In the genomic region with DNA sequence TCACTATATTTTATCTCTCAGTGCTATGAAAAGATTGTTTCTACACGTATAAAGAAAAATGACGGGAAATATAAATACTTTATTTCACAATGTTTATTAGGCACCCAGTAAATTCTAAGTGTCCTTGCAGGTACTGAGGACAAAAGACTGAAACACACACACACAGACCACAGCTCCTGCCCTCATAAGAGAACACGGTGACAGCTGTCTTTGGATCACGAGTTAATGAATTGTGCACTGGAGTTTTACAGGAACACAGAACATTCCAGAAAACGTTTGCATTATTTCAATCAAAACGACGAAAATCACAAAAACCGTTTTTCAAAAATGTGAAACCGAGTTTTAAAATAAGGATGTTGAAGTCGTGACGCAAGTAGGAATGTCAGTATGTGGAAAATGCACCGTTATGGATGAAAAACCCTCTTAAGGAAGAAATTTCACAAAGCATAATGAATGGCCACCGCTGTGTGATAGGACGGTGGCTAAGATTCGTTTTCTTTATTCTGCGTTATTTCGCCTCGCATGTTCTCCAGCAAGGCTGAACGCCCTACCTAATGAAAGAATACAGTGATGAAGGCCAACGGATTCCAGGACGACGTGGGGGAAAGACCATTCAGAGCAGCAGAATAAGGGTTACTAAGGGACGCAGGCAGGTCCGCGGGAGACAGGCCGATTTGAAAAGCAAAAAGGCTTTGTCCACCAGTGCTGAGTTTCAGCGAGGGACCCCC, we compare ENCODE assay signal across 8 cellular contexts. TPM values are rescaled to one million over a fixed set of nuclear protein-coding genes. Genes with fewer than 3 reads are reported as not detected.
DNase-seq lines count a peak whose midpoint lies in the region; ATAC-seq and TF ChIP-seq lines count a peak whose summit lies in the region.

No MANE protein-coding gene starts in this region.

- H3K9ac ChIP-seq in skeletal muscle satellite cell (ENCODE audit: low read depth, low read length): peak overlapping the region; percentile 93

- peak overlapping the region; percentile 97 to 98 for H3K27ac Mint-ChIP-seq in T-cell

- peaks cover 10 to 20% (median 14%) of the 10 kb centered on the region in 3 donors for H3K4me1 Mint-ChIP-seq in T-cell

- peak overlapping the region; percentile 85 to 89 (median 88) for H3K4me3 Mint-ChIP-seq in T-cell

- H3K27me3 ChIP-seq in GM06990 (replicated peaks; ENCODE audit: control insufficient read depth, insufficient read depth, low read length) (no peaks in the 10 kb centered on the region), skeletal muscle satellite cell (ENCODE audit: control insufficient read depth, insufficient read depth, low read length) (no peaks in the 10 kb centered on the region)

- ATAC-seq in T-cell (replicated peaks in 1 of 4) (peak in 2 of 4 experiments; percentile 4 to 8), GM18517 (IDR thresholded peaks at IDR 0.05; ENCODE audit: unreplicated experiment) (no peak)

- H3K36me3 Mint-ChIP-seq in T-cell: no peaks in the 10 kb centered on the region

- H3K4me3 ChIP-seq in GM06990 (replicated peaks; ENCODE audit: low read depth, low read length): peak overlapping the region; percentile 82
- H3K4me3 ChIP-seq in skeletal muscle satellite cell (ENCODE audit: low read length): peak overlapping the region; percentile 87

- H3K9me3 Mint-ChIP-seq in T-cell: no peaks in the 10 kb centered on the region

- no peak for TF ChIP-seq CTCF in GM06990 (IDR thresholded peaks at IDR 0.05; ENCODE audit: insufficient read depth, low read length, poor library complexity, severe bottlenecking)

- CTCF ChIA-PET in HEK293T (lab: Yijun Ruan, JAX) (no interaction called here), T-cell (lab: Charles Lee) (no interaction called here)

- POLR2A ChIA-PET in HEK293T (lab: Yijun Ruan, JAX) (interaction anchor here (0.7 kb wide), 1 partner anchor 1867 kb away, joined by 3 read pairs; no protein-coding TSS in a partner anchor), T-cell (lab: Charles Lee) (no interaction called here)

- DNase-seq in GM06990 (ENCODE audit: extremely low read depth, insufficient read length) (no peak), HEK293T (ENCODE audit: extremely low spot score) (no peak), T-cell (no peak), globus pallidus (ENCODE audit: low spot score) (peak; percentile 28), SKM-1 treated with dmso at 0.1 percent for 144 hours (lab: John Stamatoyannopoulos, UW; ENCODE audit: unreplicated experiment) (no peak), DMS79 treated with DMSO at 0.1 percent for 48 hours (lab: John Stamatoyannopoulos, UW) (no peak)

- H3K9me3 ChIP-seq in skeletal muscle satellite cell (replicated peaks; ENCODE audit: low read length): no peaks in the 10 kb centered on the region

- peak overlapping the region; percentile 87 for H3K4me2 ChIP-seq in skeletal muscle satellite cell (ENCODE audit: low read length)

- H3K4me1 ChIP-seq in skeletal muscle satellite cell (ENCODE audit: control insufficient read depth, insufficient read depth, low read length): peaks cover 4% of the 10 kb centered on the region

- H3K36me3 ChIP-seq in GM06990 (ENCODE audit: control insufficient read depth, insufficient read depth, low read length) (no peaks in the 10 kb centered on the region), skeletal muscle satellite cell (ENCODE audit: insufficient read depth, low read length) (no peaks in the 10 kb centered on the region)

- H3K27me3 Mint-ChIP-seq in T-cell: peaks cover 5% of the 10 kb centered on the region in 2 donors

TF ChIP-seq in HEK293T, 16 proteins besides CTCF, POLR2A, EP300 and RAD21:
- TF ChIP-seq HDGF (IDR thresholded peaks at IDR 0.05; ENCODE audit: borderline replicate concordance) (no peak), ZNF384 (IDR thresholded peaks at IDR 0.05) (no peak), L3MBTL2 (conservative IDR thresholded peaks at IDR 0.05) (peak; percentile 52)

RNA-seq across cellular contexts. Expression of a gene that starts 24.2 kb away (rescaled TPM):
- total RNA-seq in T-cell: 10 to 100 TPM; 16.5 to 23.0 (median 17.8) TPM
- total RNA-seq in skeletal muscle satellite cell (2012; rRNA removed): 12.9 and 17.9 TPM in 2 replicates

RNA-seq across cellular contexts. Expression of a gene that starts 37.0 kb away (rescaled TPM):
- 10 to 100 TPM in 1 of 5 donors, 1 to 10 TPM in 4; 2.7 to 12.4 (median 7.4) TPM for total RNA-seq in T-cell
- total RNA-seq in skeletal muscle satellite cell (2012; rRNA removed): 12.7 and 13.1 TPM in 2 replicates
